Comparison of ENCODE assay signal across 19 cellular contexts in genomic region chr9:106936680-106937079, GRCh38.
"Had no signal": no experiment of that assay in that cellular context is flagged by ENCODE, and none has a peak within 500 bp of the region (broad histone marks: within the 10 kb centered on the region; RNA-seq: fewer than 3 reads in every experiment).

No MANE protein-coding gene starts in this region.

- H3K27me3 Mint-ChIP-seq: activated CD4-positive, alpha-beta memory T cell treated with anti-CD3 and anti-CD28 coated beads, Interleukin-2, amount 10 ng/mL, durations not matched to agents 7 days and 5 days; activated CD4-positive, alpha-beta T cell treated with anti-CD3 and anti-CD28 coated beads, Interleukin-2, amount 10 ng/mL, durations not matched to agents 24 days and 14 days; progenitor cell of endocrine pancreas had no signal

- H3K27ac ChIP-seq: epithelial cell of prostate, upper lobe of right lung, VCaP had no signal

- H3K4me3 ChIP-seq: upper lobe of right lung had no signal

- H3K27ac Mint-ChIP-seq: activated CD4-positive, alpha-beta memory T cell treated with anti-CD3 and anti-CD28 coated beads, Interleukin-2, amount 10 ng/mL, durations not matched to agents 7 days and 5 days; activated CD4-positive, alpha-beta T cell treated with anti-CD3 and anti-CD28 coated beads, Interleukin-2, amount 10 ng/mL, durations not matched to agents 24 days and 14 days; activated naive CD4-positive, alpha-beta T cell treated with anti-CD3 and anti-CD28 coated beads for 36 hours; activated naive CD8-positive, alpha-beta T cell treated with anti-CD3 and anti-CD28 coated beads, Interleukin-2, amount 10 ng/mL, durations not matched to agents 7 days and 5 days; activated T-cell treated with anti-CD3 and anti-CD28 coated beads, Interleukin-2, amount 50 U/mL, for 72 hours; natural killer cell; progenitor cell of endocrine pancreas had no signal

- H3K4me1 Mint-ChIP-seq: activated CD4-positive, alpha-beta memory T cell treated with anti-CD3 and anti-CD28 coated beads, Interleukin-2, amount 10 ng/mL, durations not matched to agents 7 days and 5 days; activated CD4-positive, alpha-beta T cell treated with anti-CD3 and anti-CD28 coated beads, Interleukin-2, amount 10 ng/mL, durations not matched to agents 24 days and 14 days; activated naive CD8-positive, alpha-beta T cell treated with anti-CD3 and anti-CD28 coated beads, Interleukin-2, amount 10 ng/mL, durations not matched to agents 7 days and 5 days; natural killer cell had no signal

- H3K4me3 Mint-ChIP-seq: activated CD4-positive, alpha-beta memory T cell treated with anti-CD3 and anti-CD28 coated beads, Interleukin-2, amount 10 ng/mL, durations not matched to agents 7 days and 5 days; activated CD4-positive, alpha-beta T cell treated with anti-CD3 and anti-CD28 coated beads, Interleukin-2, amount 10 ng/mL, durations not matched to agents 24 days and 14 days; activated naive CD4-positive, alpha-beta T cell treated with anti-CD3 and anti-CD28 coated beads for 36 hours; activated naive CD8-positive, alpha-beta T cell treated with anti-CD3 and anti-CD28 coated beads, Interleukin-2, amount 10 ng/mL, durations not matched to agents 7 days and 5 days; activated T-cell treated with anti-CD3 and anti-CD28 coated beads, Interleukin-2, amount 50 U/mL, for 72 hours; natural killer cell had no signal

- DNase-seq: activated CD4-positive, alpha-beta memory T cell treated with anti-CD3 and anti-CD28 coated beads, Interleukin-2, amount 10 ng/mL, durations not matched to agents 7 days and 5 days; activated CD4-positive, alpha-beta T cell treated with anti-CD3 and anti-CD28 coated beads, Interleukin-2, amount 10 ng/mL, durations not matched to agents 24 days and 14 days; activated effector memory CD4-positive, alpha-beta T cell treated with Interleukin-2 at 50 U/mL for 16 hours; activated naive CD4-positive, alpha-beta T cell treated with anti-CD3 and anti-CD28 coated beads for 36 hours; activated naive CD8-positive, alpha-beta T cell treated with anti-CD3 and anti-CD28 coated beads, Interleukin-2, amount 10 ng/mL, durations not matched to agents 7 days and 5 days; activated T-cell treated with anti-CD3 and anti-CD28 coated beads, Interleukin-2, amount 50 U/mL, for 72 hours; amygdala; foreskin fibroblast; kidney; midbrain; natural killer cell; stimulated activated CD4-positive, alpha-beta T cell treated with anti-CD3 and anti-CD28 coated beads, Interleukin-4, amount 100 ng/mL, for 24 hours; stimulated activated naive CD4-positive, alpha-beta T cell treated with Interleukin-2 at 50 U/mL for 16 hours; upper lobe of right lung had no signal

- H3K4me1 ChIP-seq: upper lobe of right lung had no signal

- H3K27me3 ChIP-seq: upper lobe of right lung had no signal

- ATAC-seq: activated CD4-positive, CD25-positive, alpha-beta regulatory T cell treated with anti-CD3 and anti-CD28 coated beads, Interleukin-2, amount 50 U/mL, for 24 hours; activated T-cell treated with anti-CD3 and anti-CD28 coated beads, Interleukin-2, amount 50 U/mL, for 72 hours; left lobe of liver; natural killer cell; upper lobe of right lung had no signal

- H3K9me3 ChIP-seq: upper lobe of right lung had no signal

- H3K9me3 Mint-ChIP-seq: activated naive CD4-positive, alpha-beta T cell treated with anti-CD3 and anti-CD28 coated beads for 36 hours; natural killer cell had no signal
